ENCODE assay signal across 8 cellular contexts in genomic region chr11:64844330-64845124, GRCh38. TPM values are rescaled to one million over a fixed set of nuclear protein-coding genes. Genes with fewer than 3 reads are reported as not detected.
DNase-seq lines count a peak whose midpoint lies in the region; ATAC-seq and TF ChIP-seq lines count a peak whose summit lies in the region.

A gene with protein sequence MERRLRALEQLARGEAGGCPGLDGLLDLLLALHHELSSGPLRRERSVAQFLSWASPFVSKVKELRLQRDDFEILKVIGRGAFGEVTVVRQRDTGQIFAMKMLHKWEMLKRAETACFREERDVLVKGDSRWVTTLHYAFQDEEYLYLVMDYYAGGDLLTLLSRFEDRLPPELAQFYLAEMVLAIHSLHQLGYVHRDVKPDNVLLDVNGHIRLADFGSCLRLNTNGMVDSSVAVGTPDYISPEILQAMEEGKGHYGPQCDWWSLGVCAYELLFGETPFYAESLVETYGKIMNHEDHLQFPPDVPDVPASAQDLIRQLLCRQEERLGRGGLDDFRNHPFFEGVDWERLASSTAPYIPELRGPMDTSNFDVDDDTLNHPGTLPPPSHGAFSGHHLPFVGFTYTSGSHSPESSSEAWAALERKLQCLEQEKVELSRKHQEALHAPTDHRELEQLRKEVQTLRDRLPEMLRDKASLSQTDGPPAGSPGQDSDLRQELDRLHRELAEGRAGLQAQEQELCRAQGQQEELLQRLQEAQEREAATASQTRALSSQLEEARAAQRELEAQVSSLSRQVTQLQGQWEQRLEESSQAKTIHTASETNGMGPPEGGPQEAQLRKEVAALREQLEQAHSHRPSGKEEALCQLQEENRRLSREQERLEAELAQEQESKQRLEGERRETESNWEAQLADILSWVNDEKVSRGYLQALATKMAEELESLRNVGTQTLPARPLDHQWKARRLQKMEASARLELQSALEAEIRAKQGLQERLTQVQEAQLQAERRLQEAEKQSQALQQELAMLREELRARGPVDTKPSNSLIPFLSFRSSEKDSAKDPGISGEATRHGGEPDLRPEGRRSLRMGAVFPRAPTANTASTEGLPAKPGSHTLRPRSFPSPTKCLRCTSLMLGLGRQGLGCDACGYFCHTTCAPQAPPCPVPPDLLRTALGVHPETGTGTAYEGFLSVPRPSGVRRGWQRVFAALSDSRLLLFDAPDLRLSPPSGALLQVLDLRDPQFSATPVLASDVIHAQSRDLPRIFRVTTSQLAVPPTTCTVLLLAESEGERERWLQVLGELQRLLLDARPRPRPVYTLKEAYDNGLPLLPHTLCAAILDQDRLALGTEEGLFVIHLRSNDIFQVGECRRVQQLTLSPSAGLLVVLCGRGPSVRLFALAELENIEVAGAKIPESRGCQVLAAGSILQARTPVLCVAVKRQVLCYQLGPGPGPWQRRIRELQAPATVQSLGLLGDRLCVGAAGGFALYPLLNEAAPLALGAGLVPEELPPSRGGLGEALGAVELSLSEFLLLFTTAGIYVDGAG (N-terminal part only) (minus strand): TSS chr11:64844653. CDS start chr11:64844569, 84 bp downstream.

- H3K36me3 ChIP-seq in MM.1S (replicated peaks; ENCODE audit: insufficient read depth, low read length) (no peaks in the 10 kb centered on the region), SJSA1 (no peaks in the 10 kb centered on the region)

- TF ChIP-seq CTCF in MM.1S (IDR thresholded peaks at IDR 0.05; ENCODE audit: low read length) (peak; percentile 61), glutamatergic neuron (IDR thresholded peaks at IDR 0.05; ENCODE audit: partially characterized antibody, unreplicated experiment) (peak; percentile 40), progenitor cell of endocrine pancreas (IDR thresholded peaks at IDR 0.05; ENCODE audit: unreplicated experiment) (peak; percentile 70)

- peak within 1 kb of the TSS; percentile 78 for H3K4me3 ChIP-seq in MM.1S (ENCODE audit: low read length)
- H3K4me3 ChIP-seq in SJSA1: peak within 1 kb of the TSS; percentile 26

- H3K9me3 Mint-ChIP-seq in activated naive CD4-positive, alpha-beta T cell treated with anti-CD3 and anti-CD28 coated beads, Interleukin-2, amount 50 U/mL, for 72 hours: no peaks in the 10 kb centered on the region
- peaks cover 5% of the 10 kb centered on the region for H3K9me3 Mint-ChIP-seq in glutamatergic neuron (ENCODE audit: unreplicated experiment)
- H3K9me3 Mint-ChIP-seq in progenitor cell of endocrine pancreas (ENCODE audit: low read depth): no peaks in the 10 kb centered on the region

- no peaks in the 10 kb centered on the region for H3F3A ChIP-seq in MM.1S (ENCODE audit: insufficient read depth, low read length)

- H3K27ac Mint-ChIP-seq in activated naive CD4-positive, alpha-beta T cell treated with anti-CD3 and anti-CD28 coated beads, Interleukin-2, amount 50 U/mL, for 72 hours: peak within 1 kb of the TSS in 1 of 2 donors; percentile 68
- H3K27ac Mint-ChIP-seq in glutamatergic neuron (ENCODE audit: unreplicated experiment) (peak within 1 kb of the TSS; percentile 52), progenitor cell of endocrine pancreas (peak within 1 kb of the TSS; percentile 92)

- no peaks in the 10 kb centered on the region for H4K20me1 ChIP-seq in MM.1S (ENCODE audit: insufficient read depth, low read length)

- H3K79me2 ChIP-seq in MM.1S (ENCODE audit: low read length): peaks cover 20% of the 10 kb centered on the region

- H3K4me3 Mint-ChIP-seq in glutamatergic neuron (ENCODE audit: unreplicated experiment) (peak within 1 kb of the TSS; percentile 82), progenitor cell of endocrine pancreas (ENCODE audit: low read depth) (peak within 1 kb of the TSS; percentile 81)

- H3K36me3 Mint-ChIP-seq in activated naive CD4-positive, alpha-beta T cell treated with anti-CD3 and anti-CD28 coated beads, Interleukin-2, amount 50 U/mL, for 72 hours: no peaks in the 10 kb centered on the region
- peaks cover 1% of the 10 kb centered on the region for H3K36me3 Mint-ChIP-seq in glutamatergic neuron (ENCODE audit: unreplicated experiment)
- peaks cover 2% of the 10 kb centered on the region for H3K36me3 Mint-ChIP-seq in progenitor cell of endocrine pancreas (ENCODE audit: insufficient read depth)

- H3K9me2 ChIP-seq in MM.1S (replicated peaks; ENCODE audit: insufficient read depth, low read length): no peaks in the 10 kb centered on the region

- H3K9me3 ChIP-seq in MM.1S (replicated peaks; ENCODE audit: insufficient read depth, low read length) (no peaks in the 10 kb centered on the region), SJSA1 (replicated peaks) (no peaks in the 10 kb centered on the region)

- peak within 1 kb of the TSS; percentile 65; the same call in 1 of the 2 replicates for H3K9ac ChIP-seq in MM.1S (ENCODE audit: low read length)

- peak; percentile 51 to 70 for ATAC-seq in activated naive CD4-positive, alpha-beta T cell treated with anti-CD3 and anti-CD28 coated beads, Interleukin-2, amount 50 U/mL, for 72 hours
- no peak for ATAC-seq in HG02938 (IDR thresholded peaks at IDR 0.05; ENCODE audit: unreplicated experiment)

- DNase-seq in GM03348 (ENCODE audit: low spot score): peak; percentile 92
- DNase-seq in MM.1S: peak; percentile 91
- DNase-seq in SJSA1 (ENCODE audit: low read depth in 1 of 2, low spot score in 2 of 2): peak in 1 of 2 experiments; percentile 84
- DNase-seq in activated naive CD4-positive, alpha-beta T cell treated with anti-CD3 and anti-CD28 coated beads, Interleukin-2, amount 50 U/mL, for 72 hours (ENCODE audit: low spot score in 2 of 2): peak; percentile 65 to 73
- peak; percentile 86 for DNase-seq in glutamatergic neuron
- peak; percentile 75 for DNase-seq in progenitor cell of endocrine pancreas (ENCODE audit: low spot score, unreplicated experiment)
- DNase-seq in occipital lobe (lab: John Stamatoyannopoulos, UW): no peak

- peak within 1 kb of the TSS; percentile 80 for H2AFZ ChIP-seq in MM.1S (ENCODE audit: low read length)

- H3K27ac ChIP-seq in MM.1S (ENCODE audit: low read length): no peak within 1 kb of the TSS
- H3K27ac ChIP-seq in SJSA1: no peak within 1 kb of the TSS

- peak within 1 kb of the TSS; percentile 100 for H3K4me2 ChIP-seq in MM.1S (ENCODE audit: low read depth, low read length)

- H3K27me3 Mint-ChIP-seq in glutamatergic neuron (ENCODE audit: unreplicated experiment) (peaks cover 16% of the 10 kb centered on the region), progenitor cell of endocrine pancreas (no peaks in the 10 kb centered on the region)

- no peaks in the 10 kb centered on the region for H3K27me3 ChIP-seq in MM.1S (replicated peaks; ENCODE audit: insufficient read depth, low read length)
- no peaks in the 10 kb centered on the region for H3K27me3 ChIP-seq in SJSA1 (replicated peaks)

- H3K4me1 Mint-ChIP-seq in glutamatergic neuron (ENCODE audit: low read depth, unreplicated experiment) (peaks cover 5% of the 10 kb centered on the region), progenitor cell of endocrine pancreas (ENCODE audit: low read depth) (peaks cover 20% of the 10 kb centered on the region)

- H3K4me1 ChIP-seq in MM.1S (ENCODE audit: low read length): peaks cover 27% of the 10 kb centered on the region
- peaks cover 23% of the 10 kb centered on the region for H3K4me1 ChIP-seq in SJSA1 (replicated peaks)

RNA-seq across cellular contexts. Expression of the gene that starts here (rescaled TPM):
- 0.03 TPM in 1 of 2 replicates, not detected in the other for total RNA-seq in SJSA1 (2014; rRNA removed; shearing (Covaris generic))
- total RNA-seq in activated naive CD4-positive, alpha-beta T cell treated with anti-CD3 and anti-CD28 coated beads, Interleukin-2, amount 50 U/mL, for 72 hours: under 1 TPM; 0.61 to 0.76 TPM
- total RNA-seq in glutamatergic neuron (ENCODE audit: unreplicated experiment) (2.3 TPM), progenitor cell of endocrine pancreas (20.1 and 21.1 TPM in 2 replicates), occipital lobe (0.16 TPM)

Comparison
In these comparisons a context has a peak if more than half of its experiments do, and no peak if none do; other contexts are left out.
1. Peak in DNase-seq and ATAC-seq in activated naive CD4-positive, alpha-beta T cell treated with anti-CD3 and anti-CD28 coated beads, Interleukin-2, amount 50 U/mL, for 72 hours; RNA of the gene not detected or under 1 TPM.